ENCODE assay signal across 11 cellular contexts in genomic region chr20:63177785-63178444, GRCh38. TPM values are rescaled to one million over a fixed set of nuclear protein-coding genes. Genes with fewer than 3 reads are reported as not detected.
DNase-seq lines count a peak whose midpoint lies in the region; ATAC-seq and TF ChIP-seq lines count a peak whose summit lies in the region.
"Had no signal": no experiment of that assay in that cellular context is flagged by ENCODE, and none has a peak within 500 bp of the region (broad histone marks: within the 10 kb centered on the region; RNA-seq: fewer than 3 reads in every experiment).

No MANE protein-coding gene starts in this region.

- no peak for TF ChIP-seq CTCF in tibial nerve (IDR thresholded peaks at IDR 0.05)

- H3K4me3 Mint-ChIP-seq in activated naive CD4-positive, alpha-beta T cell treated with anti-CD3 and anti-CD28 coated beads, Interleukin-2, amount 50 U/mL, for 24 hours = peak overlapping the region; percentile 71
- peak overlapping the region; percentile 71 for H3K4me3 Mint-ChIP-seq in stimulated activated memory B cell treated with anti-CD40 and anti-IgM and Interleukin-4, amounts not matched to agents 10 μg/mL and 1 μg/mL and 100 μg/mL, for 72 hours
- no peak overlapping the region for H3K4me3 Mint-ChIP-seq in activated T-helper 2 cell treated with anti-CD3 and anti-CD28 coated beads, Interferon-gamma antibody, Interleukin-2, Interleukin-4, amounts not matched to agents 10 μg/mL and 5 μg/mL and 100 μg/mL, durations not matched to agents 14 hours and 24 hours and 36 hours (ENCODE audit: low read depth)

- peaks cover 9 to 95% of the 10 kb centered on the region in 2 donors for H3K27me3 ChIP-seq in tibial nerve

- H3K9me3 Mint-ChIP-seq in activated naive CD4-positive, alpha-beta T cell treated with anti-CD3 and anti-CD28 coated beads, Interleukin-2, amount 50 U/mL, for 24 hours = no peaks in the 10 kb centered on the region
- H3K9me3 Mint-ChIP-seq in stimulated activated memory B cell treated with anti-CD40 and anti-IgM and Interleukin-4, amounts not matched to agents 10 μg/mL and 1 μg/mL and 100 μg/mL, for 72 hours = no peaks in the 10 kb centered on the region
- no peaks in the 10 kb centered on the region for H3K9me3 Mint-ChIP-seq in activated T-helper 2 cell treated with anti-CD3 and anti-CD28 coated beads, Interferon-gamma antibody, Interleukin-2, Interleukin-4, amounts not matched to agents 10 μg/mL and 5 μg/mL and 100 μg/mL, durations not matched to agents 14 hours and 24 hours and 36 hours

- intact Hi-C loops in activated T-helper 2 cell treated with anti-CD3 and anti-CD28 coated beads, Interferon-gamma antibody, Interleukin-2, Interleukin-4, amounts not matched to agents 10 μg/mL and 5 μg/mL and 100 μg/mL, durations not matched to agents 14 hours and 24 hours and 36 hours (cut with micrococcal nuclease) = no loop called here

- peaks cover 0 to 66% (median 19%) of the 10 kb centered on the region in 4 donors for H3K4me1 ChIP-seq in tibial nerve

- no peak for TF ChIP-seq POLR2A in tibial nerve (IDR thresholded peaks at IDR 0.05)

- no peak for TF ChIP-seq EP300 in tibial nerve (IDR thresholded peaks at IDR 0.05)

- H3K9me3 ChIP-seq in iPS-18c (ENCODE audit: control insufficient read depth, insufficient read depth, low read length) = peaks cover 5% of the 10 kb centered on the region
- H3K9me3 ChIP-seq in tibial nerve = no peaks in the 10 kb centered on the region
- H3K9me3 ChIP-seq: neutrophil, SJSA1 had no signal

- no peaks in the 10 kb centered on the region for H3K36me3 Mint-ChIP-seq in activated naive CD4-positive, alpha-beta T cell treated with anti-CD3 and anti-CD28 coated beads, Interleukin-2, amount 50 U/mL, for 24 hours
- no peaks in the 10 kb centered on the region for H3K36me3 Mint-ChIP-seq in stimulated activated memory B cell treated with anti-CD40 and anti-IgM and Interleukin-4, amounts not matched to agents 10 μg/mL and 1 μg/mL and 100 μg/mL, for 72 hours
- no peaks in the 10 kb centered on the region for H3K36me3 Mint-ChIP-seq in activated T-helper 2 cell treated with anti-CD3 and anti-CD28 coated beads, Interferon-gamma antibody, Interleukin-2, Interleukin-4, amounts not matched to agents 10 μg/mL and 5 μg/mL and 100 μg/mL, durations not matched to agents 14 hours and 24 hours and 36 hours (ENCODE audit: low read depth)

- H3K27ac ChIP-seq in tibial nerve = no peak overlapping the region
- H3K27ac ChIP-seq: neutrophil, SJSA1 had no signal

- H3K27me3 Mint-ChIP-seq in activated naive CD4-positive, alpha-beta T cell treated with anti-CD3 and anti-CD28 coated beads, Interleukin-2, amount 50 U/mL, for 24 hours = peaks cover 16% of the 10 kb centered on the region
- H3K27me3 Mint-ChIP-seq in stimulated activated memory B cell treated with anti-CD40 and anti-IgM and Interleukin-4, amounts not matched to agents 10 μg/mL and 1 μg/mL and 100 μg/mL, for 72 hours = peaks cover 76% of the 10 kb centered on the region
- peaks cover 35% of the 10 kb centered on the region for H3K27me3 Mint-ChIP-seq in activated T-helper 2 cell treated with anti-CD3 and anti-CD28 coated beads, Interferon-gamma antibody, Interleukin-2, Interleukin-4, amounts not matched to agents 10 μg/mL and 5 μg/mL and 100 μg/mL, durations not matched to agents 14 hours and 24 hours and 36 hours (ENCODE audit: low read depth)

- H3K27ac Mint-ChIP-seq in activated naive CD4-positive, alpha-beta T cell treated with anti-CD3 and anti-CD28 coated beads, Interleukin-2, amount 50 U/mL, for 24 hours = no peak overlapping the region
- H3K27ac Mint-ChIP-seq in stimulated activated memory B cell treated with anti-CD40 and anti-IgM and Interleukin-4, amounts not matched to agents 10 μg/mL and 1 μg/mL and 100 μg/mL, for 72 hours = no peak overlapping the region
- no peak overlapping the region for H3K27ac Mint-ChIP-seq in activated T-helper 2 cell treated with anti-CD3 and anti-CD28 coated beads, Interferon-gamma antibody, Interleukin-2, Interleukin-4, amounts not matched to agents 10 μg/mL and 5 μg/mL and 100 μg/mL, durations not matched to agents 14 hours and 24 hours and 36 hours

- no peaks in the 10 kb centered on the region for H3K36me3 ChIP-seq in tibial nerve
- H3K36me3 ChIP-seq: neutrophil, SJSA1 had no signal

- DNase-seq in activated naive CD4-positive, alpha-beta T cell (lab: John Stamatoyannopoulos, UW) = no peak
- peak; percentile 46 to 49 for DNase-seq in activated T-cell treated with anti-CD3 and anti-CD28 coated beads, Interleukin-2, amount 50 U/mL, for 48 hours
- no peak for DNase-seq in tibial nerve (ENCODE audit: low spot score in 2 of 2)
- DNase-seq in activated T-helper 2 cell treated with anti-CD3 and anti-CD28 coated beads, Interferon-gamma antibody, Interleukin-2, Interleukin-4, amounts not matched to agents 10 μg/mL and 5 μg/mL and 100 μg/mL, durations not matched to agents 14 hours and 24 hours and 36 hours (ENCODE audit: low spot score) = no peak
- DNase-seq: NCI-H446 treated with DMSO at 0.1 percent for 48 hours had no signal

- H3K4me3 ChIP-seq in iPS-18c (ENCODE audit: insufficient read depth, low read depth, low read length) = peak overlapping the region; percentile 62
- H3K4me3 ChIP-seq in tibial nerve = peak overlapping the region in 1 of 4 donors; percentile 31
- H3K4me3 ChIP-seq: SJSA1 had no signal

- H3K4me1 Mint-ChIP-seq in activated naive CD4-positive, alpha-beta T cell treated with anti-CD3 and anti-CD28 coated beads, Interleukin-2, amount 50 U/mL, for 24 hours = peaks cover 16% of the 10 kb centered on the region
- H3K4me1 Mint-ChIP-seq in stimulated activated memory B cell treated with anti-CD40 and anti-IgM and Interleukin-4, amounts not matched to agents 10 μg/mL and 1 μg/mL and 100 μg/mL, for 72 hours = peaks cover 38% of the 10 kb centered on the region
- H3K4me1 Mint-ChIP-seq in activated T-helper 2 cell treated with anti-CD3 and anti-CD28 coated beads, Interferon-gamma antibody, Interleukin-2, Interleukin-4, amounts not matched to agents 10 μg/mL and 5 μg/mL and 100 μg/mL, durations not matched to agents 14 hours and 24 hours and 36 hours (ENCODE audit: low read depth) = peaks cover 1% of the 10 kb centered on the region

- ATAC-seq in stimulated activated memory B cell treated with anti-CD40 and anti-IgM and Interleukin-4, amounts not matched to agents 10 μg/mL and 1 μg/mL and 100 μg/mL, for 72 hours = no peak
- no peak for ATAC-seq in SK-N-SH treated with all-trans-retinoic acid at 6 μM for 48 hours

- 1 to 2% methylated on average over 26 to 56 of the region's 89 CpGs for WGBS in tibial nerve, 2 donors

TF ChIP-seq in SK-N-SH treated with all-trans-retinoic acid at 6 μM for 48 hours, 23 proteins besides CTCF, POLR2A, EP300 and RAD21:
- no peak for TF ChIP-seq ZFP3 (CRISPR knock-in tag; IDR thresholded peaks at IDR 0.05)
- no peak for TF ChIP-seq ZNF565 (CRISPR knock-in tag; conservative IDR thresholded peaks at IDR 0.05; ENCODE audit: low read depth)

RNA-seq across cellular contexts. Expression of gene YTHDF1, which starts 38.0 kb away (rescaled TPM):
- total RNA-seq in tibial nerve = 10 to 100 TPM; 20.7 to 25.5 (median 23.3) TPM
- total RNA-seq in activated T-helper 2 cell treated with anti-CD3 and anti-CD28 coated beads, Interferon-gamma antibody, Interleukin-2, Interleukin-4, amounts not matched to agents 10 μg/mL and 5 μg/mL and 100 μg/mL, durations not matched to agents 14 hours and 24 hours and 36 hours = 43.7 and 44.7 TPM in 2 replicates

RNA-seq across cellular contexts. Expression of gene BIRC7, which starts 57.8 kb away (rescaled TPM):
- total RNA-seq in tibial nerve = 10 to 100 TPM; 29.4 to 53.1 (median 42.2) TPM
- total RNA-seq in activated T-helper 2 cell treated with anti-CD3 and anti-CD28 coated beads, Interferon-gamma antibody, Interleukin-2, Interleukin-4, amounts not matched to agents 10 μg/mL and 5 μg/mL and 100 μg/mL, durations not matched to agents 14 hours and 24 hours and 36 hours = not detected in 2 replicates
- total RNA-seq: SJSA1 had no signal

Comparison
In these comparisons a context has a peak if more than half of its experiments do, and no peak if none do; other contexts are left out.
1. DNase-seq: peak in activated T-cell treated with anti-CD3 and anti-CD28 coated beads, Interleukin-2, amount 50 U/mL, for 48 hours (2 of 2); none in activated naive CD4-positive, alpha-beta T cell (0 of 4), tibial nerve (0 of 2) and activated T-helper 2 cell treated with anti-CD3 and anti-CD28 coated beads, Interferon-gamma antibody, Interleukin-2, Interleukin-4, amounts not matched to agents 10 μg/mL and 5 μg/mL and 100 μg/mL, durations not matched to agents 14 hours and 24 hours and 36 hours (single experiment).
2. RNA of gene BIRC7, which starts 57.8 kb away (total RNA-seq): 29.4 to 53.1 TPM in tibial nerve; not detected in activated T-helper 2 cell treated with anti-CD3 and anti-CD28 coated beads, Interferon-gamma antibody, Interleukin-2, Interleukin-4, amounts not matched to agents 10 μg/mL and 5 μg/mL and 100 μg/mL, durations not matched to agents 14 hours and 24 hours and 36 hours; every median in the first group is over 10 times any median in the second.